33 cellular contexts compared by ENCODE assay signal in genomic region chr6:162684033-162684432, GRCh38. TPM values are rescaled to one million over a fixed set of nuclear protein-coding genes. Genes with fewer than 3 reads are reported as not detected.
"Had no signal": no experiment of that assay in that cellular context is flagged by ENCODE, and none has a peak within 500 bp of the region (broad histone marks: within the 10 kb centered on the region; RNA-seq: fewer than 3 reads in every experiment).

No MANE protein-coding gene starts in this region.

- H3K27me3 ChIP-seq: adrenal gland, body of pancreas, cardiac muscle cell, esophagus muscularis mucosa, foreskin keratinocyte, gastrocnemius medialis had no signal

- DNase-seq: activated CD4-positive, alpha-beta memory T cell treated with anti-CD3 and anti-CD28 coated beads for 36 hours; activated CD4-positive, alpha-beta T cell treated with anti-CD3 and anti-CD28 coated beads for 36 hours; activated CD4-positive, alpha-beta T cell treated with anti-CD3 and anti-CD28 coated beads, Interleukin-2, amount 10 ng/mL, durations not matched to agents 24 days and 14 days; activated CD4-positive, CD25-positive, alpha-beta regulatory T cell; activated CD4-positive, CD25-positive, alpha-beta regulatory T cell treated with anti-CD3 and anti-CD28 coated beads, Interleukin-2, amount 50 U/mL, for 72 hours; activated CD8-positive, alpha-beta memory T cell treated with anti-CD3 and anti-CD28 coated beads, Interleukin-2, amount 10 ng/mL, durations not matched to agents 7 days and 5 days; activated CD8-positive, alpha-beta memory T cell treated with anti-CD3 and anti-CD28 coated beads, Interleukin-2, amount 50 U/mL, for 4 hours; activated CD8-positive, alpha-beta T cell treated with anti-CD3 and anti-CD28 coated beads, Interleukin-2, amount 10 ng/mL, durations not matched to agents 7 days and 5 days; activated effector memory CD4-positive, alpha-beta T cell treated with anti-CD3 and anti-CD28 coated beads, Interleukin-2, amount 50 U/mL, for 16 hours; activated naive CD4-positive, alpha-beta T cell treated with anti-CD3 and anti-CD28 coated beads for 36 hours; activated naive CD8-positive, alpha-beta T cell treated with anti-CD3 and anti-CD28 coated beads for 36 hours; activated naive CD8-positive, alpha-beta T cell treated with anti-CD3 and anti-CD28 coated beads, Interleukin-2, amount 50 U/mL, for 24 hours; activated T-cell treated with anti-CD3 and anti-CD28 coated beads, Interleukin-2, amount 50 U/mL, for 1 hour; activated T-cell treated with anti-CD3 and anti-CD28 coated beads, Interleukin-2, amount 50 U/mL, for 48 hours; adrenal gland; amygdala; aorta; body of pancreas; cortex of kidney; dermis blood vessel endothelial cell; effector CD4-positive, alpha-beta T cell; effector memory CD8-positive, alpha-beta T cell; erythroblast; foreskin keratinocyte; gastrocnemius medialis; glutamatergic neuron; T-helper 2 cell had no signal

- H3K27ac ChIP-seq: adrenal gland, body of pancreas, cardiac muscle cell, esophagus muscularis mucosa, foreskin keratinocyte, gastrocnemius medialis had no signal

- H3K36me3 ChIP-seq: adrenal gland, cardiac muscle cell, esophagus muscularis mucosa, gastrocnemius medialis had no signal

- ATAC-seq: activated CD4-positive, alpha-beta T cell treated with anti-CD3 and anti-CD28 coated beads for 36 hours; activated CD8-positive, alpha-beta memory T cell treated with anti-CD3 and anti-CD28 coated beads, Interleukin-2, amount 10 ng/mL, durations not matched to agents 7 days and 5 days; activated CD8-positive, alpha-beta T cell treated with anti-CD3 and anti-CD28 coated beads, Interleukin-2, amount 10 ng/mL, durations not matched to agents 7 days and 5 days; activated naive CD8-positive, alpha-beta T cell treated with anti-CD3 and anti-CD28 coated beads, Interleukin-2, amount 50 U/mL, for 24 hours; body of pancreas; effector memory CD8-positive, alpha-beta T cell; foreskin keratinocyte; gastrocnemius medialis had no signal

- H3K4me1 ChIP-seq: foreskin keratinocyte had no signal

- H3K9me3 ChIP-seq: body of pancreas, esophagus muscularis mucosa, gastrocnemius medialis had no signal

- H3K4me3 ChIP-seq: adrenal gland, body of pancreas, cardiac muscle cell, esophagus muscularis mucosa, gastrocnemius medialis had no signal

RNA-seq across cellular contexts. Expression of gene PRKN, which starts 43.5 kb away (rescaled TPM):
- total RNA-seq: activated CD4-positive, alpha-beta T cell treated with anti-CD3 and anti-CD28 coated beads, Interleukin-2, amount 10 ng/mL, durations not matched to agents 24 days and 14 days; activated CD8-positive, alpha-beta memory T cell treated with anti-CD3 and anti-CD28 coated beads for 36 hours; activated CD8-positive, alpha-beta memory T cell treated with anti-CD3 and anti-CD28 coated beads, Interleukin-2, amount 10 ng/mL, durations not matched to agents 7 days and 5 days; activated T-helper 1 cell treated with anti-CD3 and anti-CD28 coated beads, Interleukin-12 subunit alpha, Interleukin-12 subunit beta, Interleukin-2, Interleukin-4 antibody, amounts not matched to agents 30 ng/mL and 10 ng/mL and 1 ng/mL, durations not matched to agents 14 hours and 24 hours and 36 hours; activated T-helper 2 cell treated with anti-CD3 and anti-CD28 coated beads, Interferon-gamma antibody, Interleukin-2, Interleukin-4, amounts not matched to agents 10 μg/mL and 5 μg/mL and 100 μg/mL, durations not matched to agents 14 hours and 24 hours and 36 hours; T-helper 1 cell treated with Interleukin-12 subunit alpha and Interleukin-12 subunit beta and Interleukin-4 antibody, amounts not matched to agents 30 ng/mL and 1 ng/mL, for 36 hours had no signal

RNA-seq across cellular contexts. Expression of gene PACRG, which starts 43.7 kb away (rescaled TPM):
- total RNA-seq: activated CD4-positive, alpha-beta memory T cell treated with anti-CD3 and anti-CD28 coated beads for 36 hours; activated CD4-positive, alpha-beta T cell treated with anti-CD3 and anti-CD28 coated beads for 36 hours; activated CD4-positive, alpha-beta T cell treated with anti-CD3 and anti-CD28 coated beads, Interleukin-2, amount 10 ng/mL, durations not matched to agents 24 days and 14 days; activated CD8-positive, alpha-beta memory T cell treated with anti-CD3 and anti-CD28 coated beads for 36 hours; activated CD8-positive, alpha-beta memory T cell treated with anti-CD3 and anti-CD28 coated beads, Interleukin-2, amount 10 ng/mL, durations not matched to agents 7 days and 5 days; activated naive CD4-positive, alpha-beta T cell treated with anti-CD3 and anti-CD28 coated beads for 36 hours; activated T-helper 2 cell treated with anti-CD3 and anti-CD28 coated beads, Interferon-gamma antibody, Interleukin-2, Interleukin-4, amounts not matched to agents 10 μg/mL and 5 μg/mL and 100 μg/mL, durations not matched to agents 14 hours and 24 hours and 36 hours; foreskin keratinocyte; T-helper 1 cell treated with Interleukin-12 subunit alpha and Interleukin-12 subunit beta and Interleukin-4 antibody, amounts not matched to agents 30 ng/mL and 1 ng/mL, for 36 hours had no signal
- polyA plus RNA-seq: foreskin keratinocyte had no signal
